Comparison of ENCODE assay signal across 27 cellular contexts in genomic region chr3:178062126-178062525, GRCh38.
"Had no signal": no experiment of that assay in that cellular context is flagged by ENCODE, and none has a peak within 500 bp of the region (broad histone marks: within the 10 kb centered on the region; RNA-seq: fewer than 3 reads in every experiment).

No MANE protein-coding gene starts in this region.

- H3K27me3 ChIP-seq: body of pancreas, esophagus squamous epithelium, gastroesophageal sphincter had no signal

- H3K4me1 ChIP-seq: body of pancreas had no signal

- H3K9me3 ChIP-seq: body of pancreas, esophagus squamous epithelium, gastroesophageal sphincter had no signal

- H3K4me3 ChIP-seq: body of pancreas, esophagus squamous epithelium, gastroesophageal sphincter had no signal

- DNase-seq: activated CD4-positive, alpha-beta memory T cell treated with anti-CD3 and anti-CD28 coated beads, Interleukin-2, amount 10 ng/mL, durations not matched to agents 7 days and 5 days; activated CD4-positive, alpha-beta T cell treated with anti-CD3 and anti-CD28 coated beads for 1 hour; activated CD4-positive, alpha-beta T cell treated with anti-CD3 and anti-CD28 coated beads for 4 hours; activated CD4-positive, alpha-beta T cell treated with anti-CD3 and anti-CD28 coated beads, Interleukin-2, amount 10 ng/mL, durations not matched to agents 7 days and 5 days; activated CD4-positive, alpha-beta T cell treated with anti-CD3 and anti-CD28 coated beads, Interleukin-2, amount 50 U/mL, for 4 hours; activated CD8-positive, alpha-beta memory T cell treated with anti-CD3 and anti-CD28 coated beads, Interleukin-2, amount 50 U/mL, for 48 hours; activated gamma-delta T cell; activated naive CD4-positive, alpha-beta T cell; activated naive CD4-positive, alpha-beta T cell treated with anti-CD3 and anti-CD28 coated beads, Interleukin-2, amount 10 ng/mL, durations not matched to agents 7 days and 5 days; activated naive CD8-positive, alpha-beta T cell treated with anti-CD3 and anti-CD28 coated beads, Interleukin-2, amount 10 ng/mL, durations not matched to agents 7 days and 5 days; activated T-cell treated with anti-CD3 and anti-CD28 coated beads for 4 hours; activated T-cell treated with anti-CD3 and anti-CD28 coated beads, Interleukin-2, amount 50 U/mL, for 24 hours; activated T-cell treated with anti-CD3 and anti-CD28 coated beads, Interleukin-2, amount 50 U/mL, for 72 hours; amniotic stem cell; anterior cingulate cortex; body of pancreas; caudate nucleus; cortex of kidney; dermis blood vessel endothelial cell; effector CD4-positive, alpha-beta T cell; effector memory CD8-positive, alpha-beta T cell; esophagus squamous epithelium; foreskin fibroblast; T-helper 1 cell; T-helper 17 cell had no signal

- H3K36me3 ChIP-seq: esophagus squamous epithelium, gastroesophageal sphincter had no signal

- H3K27ac ChIP-seq: body of pancreas, epithelial cell of prostate, esophagus squamous epithelium, gastroesophageal sphincter had no signal
